In the genomic region with DNA sequence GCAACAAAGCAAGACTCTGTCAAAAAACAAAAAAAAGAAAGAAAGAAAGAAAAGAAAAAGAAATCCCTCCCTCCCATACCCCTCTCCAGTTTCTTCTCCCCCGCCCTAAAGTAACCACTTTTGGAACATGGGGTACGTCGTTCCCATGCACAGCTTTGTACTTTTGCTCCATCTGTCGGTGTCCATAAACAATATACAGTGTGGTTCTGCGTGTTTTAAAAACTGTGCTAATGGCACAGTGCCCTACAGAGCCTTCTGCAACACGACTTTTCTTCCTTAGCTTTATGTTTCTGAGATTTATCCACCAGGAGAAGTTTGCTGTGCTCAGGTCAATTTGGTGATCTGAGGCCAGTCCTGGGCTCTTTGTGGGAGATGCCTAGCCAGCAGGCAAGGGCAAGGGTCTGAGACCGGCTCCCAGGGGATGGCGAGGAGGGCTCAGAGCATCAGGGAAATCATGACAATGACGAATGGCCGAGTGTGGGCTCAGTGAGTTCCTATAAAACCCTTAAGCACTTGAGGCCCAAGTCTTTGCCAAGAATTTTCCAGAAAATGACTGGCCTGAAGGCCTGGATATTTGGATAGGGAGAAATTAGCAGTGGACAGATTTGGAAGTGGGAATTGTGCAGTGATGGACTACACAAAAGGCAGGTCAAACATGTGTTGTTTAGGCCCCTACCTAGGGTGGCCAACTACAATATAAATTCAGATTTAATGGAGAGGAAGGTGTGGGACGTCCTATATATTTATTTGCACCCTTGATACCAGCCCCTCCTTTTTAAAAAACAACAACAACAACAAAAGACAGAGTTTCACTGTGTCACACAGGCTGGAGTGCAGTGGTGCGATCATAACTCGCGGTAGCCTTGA, we compare ENCODE assay signal across 12 cellular contexts. TPM values are rescaled to one million over a fixed set of nuclear protein-coding genes. Genes with fewer than 3 reads are reported as not detected.
A peak's percentile ranks its signal among the peaks of the same experiment; 100 is the strongest.
DNase-seq lines count a peak whose midpoint lies in the region; ATAC-seq and TF ChIP-seq lines count a peak whose summit lies in the region.
"Had no signal": no experiment of that assay in that cellular context is flagged by ENCODE, and none has a peak within 500 bp of the region (broad histone marks: within the 10 kb centered on the region; RNA-seq: fewer than 3 reads in every experiment).

No MANE protein-coding gene starts in this region.

- H3K36me3 ChIP-seq in prostate gland: no peaks in the 10 kb centered on the region
- H3K36me3 ChIP-seq: right atrium auricular region had no signal

- no peaks in the 10 kb centered on the region for H3K27me3 ChIP-seq in prostate gland (replicated peaks; ENCODE audit: insufficient read depth)
- H3K27me3 ChIP-seq: right atrium auricular region had no signal

- H3K9me3 ChIP-seq in prostate gland: no peaks in the 10 kb centered on the region
- H3K9me3 ChIP-seq: right atrium auricular region had no signal

- TF ChIP-seq CTCF in fibroblast of the aortic adventitia (IDR thresholded peaks at IDR 0.05; ENCODE audit: insufficient read depth, low read length) (no peak), prostate gland (IDR thresholded peaks at IDR 0.05) (no peak)

- H3K4me1 ChIP-seq in prostate gland (replicated peaks): peaks cover 6% of the 10 kb centered on the region

- DNase-seq in DMS 273 (lab: John Stamatoyannopoulos, UW; ENCODE audit: unreplicated experiment): peak; percentile 49
- peak; percentile 19 for DNase-seq in NCI-H82 treated with DMSO at 0.1 percent for 48 hours (lab: John Stamatoyannopoulos, UW; ENCODE audit: unreplicated experiment)
- DNase-seq in fibroblast of the aortic adventitia (ENCODE audit: low read depth): peak; percentile 8
- DNase-seq in prostate gland (ENCODE audit: low spot score): no peak
- no peak for DNase-seq in NCI-H187 (lab: John Stamatoyannopoulos, UW)
- DNase-seq in cerebellar nuclear complex (lab: John Stamatoyannopoulos, UW): no peak
- DNase-seq: amniotic stem cell, NCI-H1092 treated with DMSO at 0.1 percent for 48 hours had no signal

- H3K4me3 ChIP-seq in fibroblast of the aortic adventitia (ENCODE audit: low read depth, low read length): no peak overlapping the region
- no peak overlapping the region for H3K4me3 ChIP-seq in prostate gland
- H3K4me3 ChIP-seq: right atrium auricular region had no signal

- peak overlapping the region; percentile 52 to 67 for H3K27ac ChIP-seq in prostate gland
- H3K27ac ChIP-seq: right atrium auricular region had no signal

- no peak for TF ChIP-seq POLR2A in prostate gland (IDR thresholded peaks at IDR 0.05)

- ATAC-seq in GM18502 (IDR thresholded peaks at IDR 0.05; ENCODE audit: poor library complexity, unreplicated experiment) (no peak), HG03469 (IDR thresholded peaks at IDR 0.05; ENCODE audit: unreplicated experiment) (no peak)
- ATAC-seq: stimulated activated naive CD8-positive, alpha-beta T cell treated with anti-CD3 and anti-CD28 coated beads, Interleukin-15, amount 100 ng/mL, for 72 hours had no signal

- 48% methylated on average over 14 of the region's 14 CpGs for WGBS in prostate gland

- intact Hi-C loops in prostate gland (cut with DNase I): loop anchor here (10.0 kb wide), 1 partner anchor 512 kb away; no protein-coding TSS in a partner anchor

RNA-seq across cellular contexts. Expression of a gene that starts 1.9 kb away (rescaled TPM):
- total RNA-seq in fibroblast of the aortic adventitia (ENCODE audit: low replicate concordance) (1.5 and 2.7 TPM in 2 replicates), prostate gland (10 to 100 TPM in 1 of 2 donors, 1 to 10 TPM in 1; 2.9 to 11.4 TPM)

Comparison
In these comparisons a context has a peak if more than half of its experiments do, and no peak if none do; other contexts are left out.
1. DNase-seq: peak in DMS 273 (single experiment), NCI-H82 treated with DMSO at 0.1 percent for 48 hours (single experiment) and fibroblast of the aortic adventitia (single experiment); none in prostate gland (single experiment), NCI-H187 (0 of 2) and cerebellar nuclear complex (0 of 2).